Comparison of ENCODE assay signal across 16 cellular contexts in genomic region chr19:7427944-7428343, GRCh38.
A peak's percentile ranks its signal among the peaks of the same experiment; 100 is the strongest.
DNase-seq lines count a peak whose midpoint lies in the region; ATAC-seq, FAIRE-seq and TF ChIP-seq lines count a peak whose summit lies in the region.
"Had no signal": no experiment of that assay in that cellular context is flagged by ENCODE, and none has a peak within 500 bp of the region (broad histone marks: within the 10 kb centered on the region; RNA-seq: fewer than 3 reads in every experiment).

No MANE protein-coding gene starts in this region.

- no peak for DNase-seq in CD4-positive, alpha-beta T cell
- no peak for DNase-seq in GM18507 (ENCODE audit: extremely low spot score, insufficient read length, low read depth)
- DNase-seq in amniotic epithelial cell (ENCODE audit: low read depth), result peak; percentile 92
- DNase-seq in H4 (ENCODE audit: low spot score), result no peak
- no peak for DNase-seq in HepG2 (ENCODE audit: low spot score)
- DNase-seq in foreskin keratinocyte, result no peak
- DNase-seq: activated CD4-positive, alpha-beta T cell treated with anti-CD3 and anti-CD28 coated beads for 48 hours; activated naive CD8-positive, alpha-beta T cell treated with anti-CD3 and anti-CD28 coated beads, Interleukin-2, amount 10 ng/mL, durations not matched to agents 7 days and 5 days; KG1; left ventricle myocardium superior; NCI-H1417 treated with DMSO at 0.1 percent for 48 hours; NCI-H510A treated with DMSO at 0.1 percent for 48 hours; PC-9 had no signal

- TF ChIP-seq CTCF in CD4-positive, alpha-beta T cell (IDR thresholded peaks at IDR 0.05), result no peak
- TF ChIP-seq CTCF in HepG2 (CRISPR knock-in tag; IDR thresholded peaks at IDR 0.05), result no peak
- TF ChIP-seq CTCF in foreskin keratinocyte (conservative IDR thresholded peaks at IDR 0.05), result no peak

- peaks cover 75% of the 10 kb centered on the region for H3K36me3 Mint-ChIP-seq in CD4-positive, alpha-beta T cell (ENCODE audit: low read depth)

- no peak for ATAC-seq in CD4-positive, alpha-beta T cell (ENCODE audit: poor library complexity)
- ATAC-seq in HepG2 (no peak), foreskin keratinocyte (no peak)
- ATAC-seq: left ventricle myocardium superior had no signal

- H3K27me3 Mint-ChIP-seq in CD4-positive, alpha-beta T cell, result no peaks in the 10 kb centered on the region
- H3K27me3 Mint-ChIP-seq: activated naive CD8-positive, alpha-beta T cell treated with anti-CD3 and anti-CD28 coated beads, Interleukin-2, amount 10 ng/mL, durations not matched to agents 7 days and 5 days had no signal

- POLR2A ChIA-PET in CD4-positive, alpha-beta T cell (lab: Charles Lee), result no interaction called here
- POLR2A ChIA-PET in HepG2 (lab: Yijun Ruan, JAX), result no interaction called here

- TF ChIP-seq POLR2A in HepG2 (IDR thresholded peaks at IDR 0.05; ENCODE audit: insufficient read depth in 1 of 2, low read depth in 2 of 2, low read length in 2 of 2), result no peak

- no peaks in the 10 kb centered on the region for H3K9me3 ChIP-seq in CD4-positive, alpha-beta T cell (ENCODE audit: control insufficient read depth, low read length)
- H3K9me3 ChIP-seq in muscle layer of duodenum (ENCODE audit: control insufficient read depth in 1 of 2, low read length in 2 of 2) (no peaks in the 10 kb centered on the region), HepG2 (ENCODE audit: low read length) (no peaks in the 10 kb centered on the region)

- no peak overlapping the region for H3K27ac ChIP-seq in CD4-positive, alpha-beta T cell (ENCODE audit: low read depth, low read length)
- H3K27ac ChIP-seq in muscle layer of duodenum (ENCODE audit: low read length) (peak overlapping the region; percentile 39), HepG2 (ENCODE audit: extremely low read length, insufficient read depth, low read length) (no peak overlapping the region), foreskin keratinocyte (no peak overlapping the region)
- H3K27ac ChIP-seq: PC-9 had no signal

- H2AFZ ChIP-seq in HepG2 (ENCODE audit: low read length), result no peak overlapping the region
- H2AFZ ChIP-seq: PC-9 had no signal

- H3K4me2 ChIP-seq in HepG2 (ENCODE audit: low read depth, low read length), result no peak overlapping the region
- H3K4me2 ChIP-seq: PC-9 had no signal

- H3K9me3 Mint-ChIP-seq in CD4-positive, alpha-beta T cell, result no peaks in the 10 kb centered on the region
- H3K9me3 Mint-ChIP-seq: activated naive CD8-positive, alpha-beta T cell treated with anti-CD3 and anti-CD28 coated beads, Interleukin-2, amount 10 ng/mL, durations not matched to agents 7 days and 5 days; neural crest cell had no signal

- H3K36me3 ChIP-seq in muscle layer of duodenum (ENCODE audit: control insufficient read depth in 1 of 2, insufficient read depth in 2 of 2, low read length in 2 of 2) (peaks cover 0 to 15% of the 10 kb centered on the region in 2 donors), HepG2 (replicated peaks in 1 of 2; ENCODE audit: control insufficient read depth in 1 of 2, insufficient read depth in 2 of 2, low read length in 2 of 2) (0 out of 5 replicates have a peak, but pooled peaks cover 0 to 6% of the 10 kb centered on the region in 2 experiments)

- no peak overlapping the region for H3K4me3 Mint-ChIP-seq in CD4-positive, alpha-beta T cell
- H3K4me3 Mint-ChIP-seq: activated naive CD8-positive, alpha-beta T cell treated with anti-CD3 and anti-CD28 coated beads, Interleukin-2, amount 10 ng/mL, durations not matched to agents 7 days and 5 days; neural crest cell had no signal

- no peak overlapping the region for H3K4me3 ChIP-seq in muscle layer of duodenum (ENCODE audit: low read depth in 1 of 2, low read length in 2 of 2)
- H3K4me3 ChIP-seq in HepG2 (replicated peaks in 1 of 3; ENCODE audit: insufficient read depth in 1 of 3, low read depth in 2 of 3, low read length in 3 of 3), result no peak overlapping the region
- H3K4me3 ChIP-seq: PC-9 had no signal

- in situ Hi-C loops in HepG2 (cut with HindIII; ENCODE audit: extremely low pct_ligation_motif_present, low pct_unique_long_range_greater_than_20kb), result no loop called here

- H3K27me3 ChIP-seq in CD4-positive, alpha-beta T cell (ENCODE audit: control insufficient read depth, insufficient read depth, low read length), result no peaks in the 10 kb centered on the region
- H3K27me3 ChIP-seq in muscle layer of duodenum (ENCODE audit: low read depth, low read length), result no peaks in the 10 kb centered on the region
- H3K27me3 ChIP-seq in HepG2 (ENCODE audit: control insufficient read depth in 1 of 2, insufficient read depth in 2 of 2, low read length in 2 of 2), result no peaks in the 10 kb centered on the region
- no peaks in the 10 kb centered on the region for H3K27me3 ChIP-seq in foreskin keratinocyte

- peak overlapping the region; percentile 73 for H3K27ac Mint-ChIP-seq in CD4-positive, alpha-beta T cell
- H3K27ac Mint-ChIP-seq: activated naive CD8-positive, alpha-beta T cell treated with anti-CD3 and anti-CD28 coated beads, Interleukin-2, amount 10 ng/mL, durations not matched to agents 7 days and 5 days had no signal

- H4K20me1 ChIP-seq in HepG2 (ENCODE audit: insufficient read depth, low read length), result no peaks in the 10 kb centered on the region

- H3K79me2 ChIP-seq in HepG2 (ENCODE audit: insufficient read depth, low read length), result no peaks in the 10 kb centered on the region

- H3K4me1 ChIP-seq in muscle layer of duodenum (ENCODE audit: control insufficient read depth in 1 of 2, insufficient read depth in 2 of 2, low read length in 2 of 2), result no peaks in the 10 kb centered on the region
- peaks cover 16% of the 10 kb centered on the region for H3K4me1 ChIP-seq in HepG2 (ENCODE audit: insufficient read depth, low read length)
- H3K4me1 ChIP-seq in foreskin keratinocyte, result peaks cover 23% of the 10 kb centered on the region

- CTCF ChIA-PET in CD4-positive, alpha-beta T cell (lab: Charles Lee), result interaction anchor here (1.1 kb wide), 1 partner anchor 61 kb away, joined by 3 read pairs; no protein-coding TSS in a partner anchor
- CTCF ChIA-PET in HepG2 (lab: Yijun Ruan, JAX; ENCODE audit: low intra/inter-chr PET ratio, low total read pairs), result no interaction called here

- TF ChIP-seq EP300 in HepG2 (IDR thresholded peaks at IDR 0.05; ENCODE audit: low read depth in 2 of 2, low read length in 2 of 2) (no peak), HepG2 (CRISPR knock-in tag; IDR thresholded peaks at IDR 0.05; ENCODE audit: borderline replicate concordance) (no peak)

- 74% methylated on average over 5 of the region's 5 CpGs for WGBS in HepG2 (ENCODE audit: low lambda C conversion rate)

- H3K9ac ChIP-seq in HepG2 (ENCODE audit: insufficient read depth, low read depth, low read length), result no peak overlapping the region

- TF ChIP-seq RAD21 in HepG2 (CRISPR knock-in tag; IDR thresholded peaks at IDR 0.05), result no peak

- BruUV-seq in HepG2 (replicated peaks; lab: Mats Ljungman, UMichigan), result no TSS peak

- peaks cover 12% of the 10 kb centered on the region for H3K4me1 Mint-ChIP-seq in CD4-positive, alpha-beta T cell (ENCODE audit: low read depth)
- H3K4me1 Mint-ChIP-seq: neural crest cell had no signal

- FAIRE-seq in GM18507 (lab: Jason Lieb, UNC) (peak; percentile 31), HepG2 (lab: Jason Lieb, UNC) (no peak)
- FAIRE-seq: H54 had no signal

- intact Hi-C loops in CD4-positive, alpha-beta T cell (cut with DNase I, micrococcal nuclease), result no loop called here
- intact Hi-C loops in HepG2 (cut with micrococcal nuclease; ENCODE audit: unreplicated experiment), result no loop called here

TF ChIP-seq in HepG2, 621 proteins besides CTCF, POLR2A, EP300 and RAD21 (continues in another document):
- no peak for TF ChIP-seq ATF4 (CRISPR knock-in tag; IDR thresholded peaks at IDR 0.05)
- no peak for TF ChIP-seq SATB2 (CRISPR knock-in tag; IDR thresholded peaks at IDR 0.05)
- TF ChIP-seq ZNF143 (CRISPR knock-in tag; IDR thresholded peaks at IDR 0.05), result no peak
- TF ChIP-seq ZFX (CRISPR knock-in tag; IDR thresholded peaks at IDR 0.05; ENCODE audit: low read depth), result no peak
- no peak for TF ChIP-seq ATF2 (CRISPR knock-in tag; IDR thresholded peaks at IDR 0.05)
- TF ChIP-seq ZNF441 (CRISPR knock-in tag; IDR thresholded peaks at IDR 0.05; ENCODE audit: borderline replicate concordance), result no peak
- TF ChIP-seq ZNF580 (CRISPR knock-in tag; IDR thresholded peaks at IDR 0.05; ENCODE audit: borderline replicate concordance, low read depth), result no peak
- no peak for TF ChIP-seq ZNF496 (CRISPR knock-in tag; IDR thresholded peaks at IDR 0.05; ENCODE audit: insufficient replicate concordance)
- TF ChIP-seq ZNF572 (CRISPR knock-in tag; IDR thresholded peaks at IDR 0.05), result no peak
- no peak for TF ChIP-seq ZNF83 (CRISPR knock-in tag; IDR thresholded peaks at IDR 0.05; ENCODE audit: borderline replicate concordance)
- TF ChIP-seq MXD3 (CRISPR knock-in tag; IDR thresholded peaks at IDR 0.05), result no peak
- TF ChIP-seq ZNF558 (CRISPR knock-in tag; IDR thresholded peaks at IDR 0.05; ENCODE audit: borderline replicate concordance), result no peak
